In the genomic region with DNA sequence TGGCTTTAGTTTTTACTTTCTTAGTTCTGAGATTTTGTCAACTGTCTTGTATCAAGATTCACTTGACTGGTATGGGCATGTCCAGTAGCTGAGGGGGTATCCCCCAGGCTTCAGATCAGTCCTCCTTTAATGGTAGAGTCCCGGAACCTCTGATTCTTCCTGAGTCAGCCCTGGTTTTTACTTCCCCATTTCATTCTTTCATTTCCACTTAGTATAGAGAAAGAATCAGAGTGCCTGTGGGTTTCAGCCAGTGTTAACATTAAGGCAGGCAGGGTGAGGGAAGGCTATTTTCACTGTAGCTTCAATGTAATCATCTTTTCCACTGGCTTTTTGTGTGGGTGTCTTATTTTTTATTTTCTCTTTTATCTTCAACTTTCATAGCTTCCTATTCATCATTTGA, we compare ENCODE assay signal across 9 cellular contexts. TPM values are rescaled to one million over a fixed set of nuclear protein-coding genes. Genes with fewer than 3 reads are reported as not detected.
DNase-seq lines count a peak whose midpoint lies in the region; ATAC-seq and TF ChIP-seq lines count a peak whose summit lies in the region.
"Had no signal": no experiment of that assay in that cellular context is flagged by ENCODE, and none has a peak within 500 bp of the region (broad histone marks: within the 10 kb centered on the region; RNA-seq: fewer than 3 reads in every experiment).

No MANE protein-coding gene starts in this region.

- H3K4me3 Mint-ChIP-seq in activated naive CD4-positive, alpha-beta T cell treated with anti-CD3 and anti-CD28 coated beads for 36 hours, result no peak overlapping the region

- peaks cover 3% of the 10 kb centered on the region for H3K27me3 Mint-ChIP-seq in activated naive CD4-positive, alpha-beta T cell treated with anti-CD3 and anti-CD28 coated beads for 36 hours (ENCODE audit: low read depth)

- H3K4me1 Mint-ChIP-seq in activated naive CD4-positive, alpha-beta T cell treated with anti-CD3 and anti-CD28 coated beads for 36 hours (ENCODE audit: low read depth), result peaks cover 25% of the 10 kb centered on the region

- no peaks in the 10 kb centered on the region for H3K4me1 ChIP-seq in osteoblast (ENCODE audit: insufficient read depth, low read length)

- peak overlapping the region; percentile 17 for H3K27ac Mint-ChIP-seq in activated naive CD4-positive, alpha-beta T cell treated with anti-CD3 and anti-CD28 coated beads for 36 hours

- DNase-seq in activated naive CD4-positive, alpha-beta T cell treated with anti-CD3 and anti-CD28 coated beads for 36 hours, result peak; percentile 41
- no peak for DNase-seq in activated naive CD4-positive, alpha-beta T cell treated with anti-CD3 and anti-CD28 coated beads, Interleukin-2, amount 50 U/mL, for 16 hours
- DNase-seq in NAMALWA (ENCODE audit: low spot score), result peak; percentile 78
- peak; percentile 65 for DNase-seq in osteoblast (ENCODE audit: insufficient read length, low spot score, missing footprints)
- no peak for DNase-seq in NK-92 treated with Interleukin-12 subunit alpha and Interleukin-12 subunit beta, amount 100 ng/mL, for 24 hours (lab: John Stamatoyannopoulos, UW)
- no peak for DNase-seq in NCI-H446 treated with DMSO at 0.1 percent for 48 hours (lab: John Stamatoyannopoulos, UW)
- no peak for DNase-seq in HPDE6-E6E7 (ENCODE audit: extremely low spot score)

- TF ChIP-seq CTCF in osteoblast (IDR thresholded peaks at IDR 0.05; ENCODE audit: extremely low read depth, low read depth, low read length), result no peak

- H3K27me3 ChIP-seq in osteoblast (ENCODE audit: insufficient read depth, low read length), result peaks cover 8% of the 10 kb centered on the region

- peaks cover 2% of the 10 kb centered on the region for H3K9me3 Mint-ChIP-seq in activated naive CD4-positive, alpha-beta T cell treated with anti-CD3 and anti-CD28 coated beads for 36 hours

- CTCF ChIA-PET in activated naive CD4-positive, alpha-beta T cell treated with anti-CD3 and anti-CD28 coated beads for 36 hours (lab: Charles Lee), result interaction anchor here (0.7 to 1.4 kb wide), 2 partner anchors 8 to 9 kb away, joined by 3 to 4 read pairs; partner anchors contain the start of gene COMMD10

- H3K79me2 ChIP-seq in osteoblast (ENCODE audit: insufficient read depth, low read length), result no peaks in the 10 kb centered on the region

- intact Hi-C loops in activated naive CD4-positive, alpha-beta T cell treated with anti-CD3 and anti-CD28 coated beads for 36 hours (cut with micrococcal nuclease), result loop anchor here (1.0 to 5.0 kb wide), 4 partner anchors 8 to 614 kb away; partner anchors contain the start of genes AP3S1 and ATG12

- no peaks in the 10 kb centered on the region for H4K20me1 ChIP-seq in osteoblast (ENCODE audit: insufficient read depth, low read length)

- no peaks in the 10 kb centered on the region for H3K9me3 ChIP-seq in osteoblast (ENCODE audit: low read depth, low read length)

- ATAC-seq in HG02678 (IDR thresholded peaks at IDR 0.05; ENCODE audit: unreplicated experiment), result peak; percentile 98

- H3K36me3 Mint-ChIP-seq in activated naive CD4-positive, alpha-beta T cell treated with anti-CD3 and anti-CD28 coated beads for 36 hours (ENCODE audit: low read depth), result peaks cover 7% of the 10 kb centered on the region

- H3K27ac ChIP-seq in osteoblast (ENCODE audit: low read depth, low read length), result no peak overlapping the region

- no peaks in the 10 kb centered on the region for H3K36me3 ChIP-seq in osteoblast (ENCODE audit: insufficient read depth, low read length)

- no peak overlapping the region for H2AFZ ChIP-seq in osteoblast (ENCODE audit: low read length)

- H3K4me2 ChIP-seq in osteoblast (ENCODE audit: insufficient read depth, low read length), result no peak overlapping the region

- no peak overlapping the region for H3K4me3 ChIP-seq in osteoblast (ENCODE audit: insufficient read depth, low read length)

RNA-seq across cellular contexts. Expression of gene COMMD10, which starts 8.3 kb away (rescaled TPM):
- 10 to 100 TPM; 30.0 to 30.9 TPM for total RNA-seq in activated naive CD4-positive, alpha-beta T cell treated with anti-CD3 and anti-CD28 coated beads for 36 hours
- total RNA-seq in osteoblast, result 29.7 and 30.4 TPM in 2 replicates

RNA-seq across cellular contexts. Expression of gene ARL14EPL, which starts 44.2 kb away (rescaled TPM):
- not detected for total RNA-seq in activated naive CD4-positive, alpha-beta T cell treated with anti-CD3 and anti-CD28 coated beads for 36 hours
- not detected in 2 replicates for total RNA-seq in osteoblast
- total RNA-seq: activated CD8-positive, alpha-beta memory T cell treated with anti-CD3 and anti-CD28 coated beads for 36 hours had no signal

Comparison
In these comparisons a context has a peak if more than half of its experiments do, and no peak if none do; other contexts are left out.
1. DNase-seq: peak in activated naive CD4-positive, alpha-beta T cell treated with anti-CD3 and anti-CD28 coated beads for 36 hours (single experiment), NAMALWA (single experiment) and osteoblast (single experiment); none in activated naive CD4-positive, alpha-beta T cell treated with anti-CD3 and anti-CD28 coated beads, Interleukin-2, amount 50 U/mL, for 16 hours (single experiment), NK-92 treated with Interleukin-12 subunit alpha and Interleukin-12 subunit beta, amount 100 ng/mL, for 24 hours (single experiment), NCI-H446 treated with DMSO at 0.1 percent for 48 hours (single experiment) and HPDE6-E6E7 (single experiment).